In the genomic region with DNA sequence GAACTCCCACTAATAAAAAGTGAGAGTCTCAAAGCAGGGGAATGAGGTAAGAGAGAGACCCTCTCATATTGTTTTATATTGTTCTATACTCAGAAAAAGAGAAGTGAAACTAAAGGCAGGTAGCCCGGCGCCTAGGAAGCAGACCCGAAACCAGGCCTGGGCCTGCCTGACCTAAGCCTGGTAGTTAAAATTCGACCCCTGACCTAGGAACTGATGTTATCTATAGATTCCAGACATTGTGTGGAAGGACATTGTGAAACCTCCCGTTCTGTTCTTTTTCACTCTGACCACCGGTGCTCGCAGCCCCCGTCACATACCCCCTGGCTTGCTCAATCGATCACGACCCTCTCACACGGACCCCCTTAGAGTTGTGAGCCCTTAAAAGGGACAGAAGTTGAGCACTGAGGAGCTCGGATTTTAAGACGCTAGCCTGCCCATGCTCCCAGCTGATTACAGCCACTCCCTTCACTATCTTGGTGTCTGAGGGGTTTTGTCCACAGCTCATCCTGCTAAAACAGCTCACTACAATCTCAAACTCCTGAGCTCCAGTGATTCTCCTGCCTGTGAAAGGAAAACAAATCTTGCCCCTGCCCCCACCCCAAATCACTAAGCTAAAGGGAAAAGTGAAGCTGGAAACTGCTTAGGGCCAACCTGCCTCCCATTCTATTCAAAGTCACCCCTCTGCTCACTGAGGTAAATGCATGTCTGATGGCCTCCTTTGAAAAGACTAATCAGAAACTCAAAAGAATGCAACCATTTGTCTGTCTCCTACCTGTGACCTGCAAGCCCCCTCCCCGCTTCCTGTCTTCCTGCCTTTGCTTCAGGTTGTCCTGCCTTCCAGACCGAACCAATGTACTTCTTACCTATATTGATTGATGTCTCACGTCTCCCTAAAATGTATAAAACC, we compare ENCODE assay signal across 2 cellular contexts.
TF ChIP-seq lines count a peak whose summit lies in the region.

No MANE protein-coding gene starts in this region.

TF ChIP-seq in GM12891, 5 proteins besides CTCF, POLR2A, EP300 and RAD21:
- TF ChIP-seq SPI1 (IDR thresholded peaks at IDR 0.05; ENCODE audit: low read depth, low read length): peak; percentile 86

TF ChIP-seq in H1, 55 proteins besides CTCF, POLR2A, EP300 and RAD21:
- TF ChIP-seq ASH2L (IDR thresholded peaks at IDR 0.05; ENCODE audit: low read length) (peak; percentile 42), YY1 (IDR thresholded peaks at IDR 0.05; ENCODE audit: low read depth, low read length) (0 out of 2 replicates have a peak, but pooled peaks have one; percentile 27), SP1 (IDR thresholded peaks at IDR 0.05; ENCODE audit: low read depth, low read length) (0 out of 2 replicates have a peak, but pooled peaks have one; percentile 18), NANOG (IDR thresholded peaks at IDR 0.05; ENCODE audit: insufficient read depth, low read depth, low read length, poor library complexity, severe bottlenecking) (peak; percentile 19), TAF1 (IDR thresholded peaks at IDR 0.05; ENCODE audit: low read depth, low read length) (peak; percentile 45; the same call in 1 of the 2 replicates)
